In genomic region chr18:44130365-44130942, GRCh38 we compare ENCODE assay signal across 7 cellular contexts.
DNase-seq lines count a peak whose midpoint lies in the region; ATAC-seq and TF ChIP-seq lines count a peak whose summit lies in the region.

No MANE protein-coding gene starts in this region.

- H3K4me3 ChIP-seq in colonic mucosa (no peak overlapping the region), lung (no peak overlapping the region)

- no peak overlapping the region for H3K9ac ChIP-seq in colonic mucosa (ENCODE audit: low read depth in 2 of 2, low read length in 2 of 2)

- intact Hi-C loops in colonic mucosa (cut with DNase I), result loop anchor here (10.0 kb wide), 1 partner anchor 194 kb away; no protein-coding TSS in a partner anchor

- H3K27ac ChIP-seq in colonic mucosa (no peak overlapping the region), lung (ENCODE audit: low read depth in 1 of 2, low read length in 1 of 2) (no peak overlapping the region)

- TF ChIP-seq CTCF in colonic mucosa (IDR thresholded peaks at IDR 0.05) (peak; percentile 53), lung (IDR thresholded peaks at IDR 0.05; ENCODE audit: control extremely low read depth, extremely low read depth) (peak; percentile 39)

- H3K36me3 ChIP-seq in colonic mucosa (no peaks in the 10 kb centered on the region), lung (ENCODE audit: control insufficient read depth in 2 of 2, insufficient read depth in 2 of 2, low read length in 2 of 2) (no peaks in the 10 kb centered on the region)

- H3K27me3 ChIP-seq in colonic mucosa, result no peaks in the 10 kb centered on the region
- H3K27me3 ChIP-seq in lung (ENCODE audit: control insufficient read depth, insufficient read depth), result no peaks in the 10 kb centered on the region

- WGBS in lung, 2 donors, result 60 to 70% methylated on average over 5 of the region's 5 CpGs

- H3K9me3 ChIP-seq in colonic mucosa, result no peaks in the 10 kb centered on the region
- no peaks in the 10 kb centered on the region for H3K9me3 ChIP-seq in lung (ENCODE audit: control insufficient read depth in 2 of 2, insufficient read depth in 1 of 2, low read length in 1 of 2)

- H3K4me1 ChIP-seq in colonic mucosa (no peaks in the 10 kb centered on the region), lung (ENCODE audit: control insufficient read depth in 2 of 2, insufficient read depth in 2 of 2, low read length in 2 of 2) (no peaks in the 10 kb centered on the region)

- peak; percentile 50 for DNase-seq in GM03348 (ENCODE audit: low spot score)
- peak; percentile 98 for DNase-seq in NCI-H69 (lab: John Stamatoyannopoulos, UW)
- DNase-seq in colonic mucosa, result peak; percentile 27
- no peak for DNase-seq in lung (ENCODE audit: low spot score)
- no peak for DNase-seq in mesenteric fat pad (ENCODE audit: low spot score)
- no peak for DNase-seq in activated gamma-delta T cell treated with Interleukin-2 at 50 U/mL for 16 hours

- ATAC-seq in HG02938 (IDR thresholded peaks at IDR 0.05; ENCODE audit: unreplicated experiment) (peak; percentile 83), lung (ENCODE audit: insufficient read depth, low FRiP score) (no peak)

Comparison
In these comparisons a context has a peak if more than half of its experiments do, and no peak if none do; other contexts are left out.
1. DNase-seq: peak in GM03348 (single experiment), NCI-H69 (single experiment) and colonic mucosa (single experiment); none in lung (single experiment), mesenteric fat pad (single experiment) and activated gamma-delta T cell treated with Interleukin-2 at 50 U/mL for 16 hours (single experiment).